In genomic region chr3:23915537-23916108, GRCh38 we compare ENCODE assay signal across 1 cellular context.
TF ChIP-seq lines count a peak whose summit lies in the region.

No MANE protein-coding gene starts in this region.

TF ChIP-seq in K562, 482 proteins besides CTCF, POLR2A, EP300 and RAD21 (continued from another document and continues in another):
- no peak for TF ChIP-seq ZNF318 (IDR thresholded peaks at IDR 0.05; ENCODE audit: borderline replicate concordance in 1 of 2, low read depth in 1 of 2)
- TF ChIP-seq, protein P1, sequence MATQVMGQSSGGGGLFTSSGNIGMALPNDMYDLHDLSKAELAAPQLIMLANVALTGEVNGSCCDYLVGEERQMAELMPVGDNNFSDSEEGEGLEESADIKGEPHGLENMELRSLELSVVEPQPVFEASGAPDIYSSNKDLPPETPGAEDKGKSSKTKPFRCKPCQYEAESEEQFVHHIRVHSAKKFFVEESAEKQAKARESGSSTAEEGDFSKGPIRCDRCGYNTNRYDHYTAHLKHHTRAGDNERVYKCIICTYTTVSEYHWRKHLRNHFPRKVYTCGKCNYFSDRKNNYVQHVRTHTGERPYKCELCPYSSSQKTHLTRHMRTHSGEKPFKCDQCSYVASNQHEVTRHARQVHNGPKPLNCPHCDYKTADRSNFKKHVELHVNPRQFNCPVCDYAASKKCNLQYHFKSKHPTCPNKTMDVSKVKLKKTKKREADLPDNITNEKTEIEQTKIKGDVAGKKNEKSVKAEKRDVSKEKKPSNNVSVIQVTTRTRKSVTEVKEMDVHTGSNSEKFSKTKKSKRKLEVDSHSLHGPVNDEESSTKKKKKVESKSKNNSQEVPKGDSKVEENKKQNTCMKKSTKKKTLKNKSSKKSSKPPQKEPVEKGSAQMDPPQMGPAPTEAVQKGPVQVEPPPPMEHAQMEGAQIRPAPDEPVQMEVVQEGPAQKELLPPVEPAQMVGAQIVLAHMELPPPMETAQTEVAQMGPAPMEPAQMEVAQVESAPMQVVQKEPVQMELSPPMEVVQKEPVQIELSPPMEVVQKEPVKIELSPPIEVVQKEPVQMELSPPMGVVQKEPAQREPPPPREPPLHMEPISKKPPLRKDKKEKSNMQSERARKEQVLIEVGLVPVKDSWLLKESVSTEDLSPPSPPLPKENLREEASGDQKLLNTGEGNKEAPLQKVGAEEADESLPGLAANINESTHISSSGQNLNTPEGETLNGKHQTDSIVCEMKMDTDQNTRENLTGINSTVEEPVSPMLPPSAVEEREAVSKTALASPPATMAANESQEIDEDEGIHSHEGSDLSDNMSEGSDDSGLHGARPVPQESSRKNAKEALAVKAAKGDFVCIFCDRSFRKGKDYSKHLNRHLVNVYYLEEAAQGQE (CRISPR knock-in tag; IDR thresholded peaks at IDR 0.05; ENCODE audit: low read depth): no peak
- no peak for TF ChIP-seq FOXO4 (CRISPR knock-in tag; IDR thresholded peaks at IDR 0.05)
- 0 out of 2 replicates have a peak, but pooled peaks have one; percentile 21 for TF ChIP-seq MAFK (IDR thresholded peaks at IDR 0.05; ENCODE audit: low read length)
- TF ChIP-seq RNF2 (IDR thresholded peaks at IDR 0.05): no peak
- TF ChIP-seq NR0B1 (IDR thresholded peaks at IDR 0.05; ENCODE audit: partially characterized antibody): no peak
- TF ChIP-seq ZNF445 (CRISPR knock-in tag; IDR thresholded peaks at IDR 0.05; ENCODE audit: low read depth): no peak
- no peak for TF ChIP-seq PHTF2 (CRISPR knock-in tag; IDR thresholded peaks at IDR 0.05)
- peak; percentile 29 for TF ChIP-seq ATF3 (IDR thresholded peaks at IDR 0.05)
- no peak for TF ChIP-seq ATF3 (CRISPR knock-in tag; conservative IDR thresholded peaks at IDR 0.05)
- TF ChIP-seq OTX1 (CRISPR knock-in tag; IDR thresholded peaks at IDR 0.05): no peak
- no peak for TF ChIP-seq MECOM (CRISPR knock-in tag; IDR thresholded peaks at IDR 0.05)
- no peak for TF ChIP-seq MAZ (CRISPR knock-in tag; conservative IDR thresholded peaks at IDR 0.05 in 1 of 2, IDR thresholded peaks at IDR 0.05 in 1 of 2)
- no peak for TF ChIP-seq ZNF436 (CRISPR knock-in tag; IDR thresholded peaks at IDR 0.05)
- peak; percentile 59; the same call in 1 of the 2 replicates for TF ChIP-seq TOE1 (IDR thresholded peaks at IDR 0.05; ENCODE audit: borderline replicate concordance)
- no peak for TF ChIP-seq TOE1 (CRISPR knock-in tag; IDR thresholded peaks at IDR 0.05; ENCODE audit: borderline replicate concordance, low read depth)
- 0 out of 4 replicates have a peak, but pooled peaks of 1 of the 2 experiments have one; percentile 31 for TF ChIP-seq CSDE1 (IDR thresholded peaks at IDR 0.05)
- TF ChIP-seq ZBTB7A (IDR thresholded peaks at IDR 0.05; ENCODE audit: borderline replicate concordance, control insufficient read depth, low read depth, low read length): no peak
- 0 out of 2 replicates have a peak, but pooled peaks have one; percentile 38 for TF ChIP-seq ELF2 (CRISPR knock-in tag; IDR thresholded peaks at IDR 0.05)
- no peak for TF ChIP-seq KAT8 (IDR thresholded peaks at IDR 0.05; ENCODE audit: low read depth)
- no peak for TF ChIP-seq ZNF609 (CRISPR knock-in tag; IDR thresholded peaks at IDR 0.05; ENCODE audit: borderline replicate concordance)
- no peak for TF ChIP-seq POLR3G (IDR thresholded peaks at IDR 0.05; ENCODE audit: extremely low read depth, insufficient read length, insufficient replicate concordance)
- TF ChIP-seq MAFG (tag; conservative IDR thresholded peaks at IDR 0.05): no peak
- no peak for TF ChIP-seq THRB (CRISPR knock-in tag; conservative IDR thresholded peaks at IDR 0.05)
- no peak for TF ChIP-seq ZNF282 (CRISPR knock-in tag; IDR thresholded peaks at IDR 0.05)
- TF ChIP-seq, protein P2, sequence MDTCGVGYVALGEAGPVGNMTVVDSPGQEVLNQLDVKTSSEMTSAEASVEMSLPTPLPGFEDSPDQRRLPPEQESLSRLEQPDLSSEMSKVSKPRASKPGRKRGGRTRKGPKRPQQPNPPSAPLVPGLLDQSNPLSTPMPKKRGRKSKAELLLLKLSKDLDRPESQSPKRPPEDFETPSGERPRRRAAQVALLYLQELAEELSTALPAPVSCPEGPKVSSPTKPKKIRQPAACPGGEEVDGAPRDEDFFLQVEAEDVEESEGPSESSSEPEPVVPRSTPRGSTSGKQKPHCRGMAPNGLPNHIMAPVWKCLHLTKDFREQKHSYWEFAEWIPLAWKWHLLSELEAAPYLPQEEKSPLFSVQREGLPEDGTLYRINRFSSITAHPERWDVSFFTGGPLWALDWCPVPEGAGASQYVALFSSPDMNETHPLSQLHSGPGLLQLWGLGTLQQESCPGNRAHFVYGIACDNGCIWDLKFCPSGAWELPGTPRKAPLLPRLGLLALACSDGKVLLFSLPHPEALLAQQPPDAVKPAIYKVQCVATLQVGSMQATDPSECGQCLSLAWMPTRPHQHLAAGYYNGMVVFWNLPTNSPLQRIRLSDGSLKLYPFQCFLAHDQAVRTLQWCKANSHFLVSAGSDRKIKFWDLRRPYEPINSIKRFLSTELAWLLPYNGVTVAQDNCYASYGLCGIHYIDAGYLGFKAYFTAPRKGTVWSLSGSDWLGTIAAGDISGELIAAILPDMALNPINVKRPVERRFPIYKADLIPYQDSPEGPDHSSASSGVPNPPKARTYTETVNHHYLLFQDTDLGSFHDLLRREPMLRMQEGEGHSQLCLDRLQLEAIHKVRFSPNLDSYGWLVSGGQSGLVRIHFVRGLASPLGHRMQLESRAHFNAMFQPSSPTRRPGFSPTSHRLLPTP (IDR thresholded peaks at IDR 0.05; ENCODE audit: borderline replicate concordance, extremely low read depth, insufficient read length): no peak
